Comparison of ENCODE assay signal across 9 cellular contexts in the genomic region with DNA sequence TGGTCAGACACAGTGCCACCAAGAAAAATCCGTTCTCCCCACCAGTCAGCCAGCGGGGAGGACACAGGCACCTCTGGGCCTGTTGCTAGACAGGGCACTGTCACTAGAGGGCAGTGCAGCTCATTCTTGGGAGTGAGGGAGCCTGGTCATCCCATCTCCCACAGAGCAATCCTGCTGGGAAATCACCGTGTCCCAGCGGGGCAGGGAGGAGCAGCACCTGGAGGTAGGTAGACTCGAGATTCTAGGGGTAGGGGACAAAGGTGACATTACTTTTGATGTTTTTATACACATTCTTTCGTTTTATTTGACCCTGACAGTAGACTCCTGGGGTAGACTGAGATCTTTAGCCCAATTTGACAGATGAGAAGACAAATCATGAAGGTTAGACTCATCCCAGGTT. TPM values are rescaled to one million over a fixed set of nuclear protein-coding genes. Genes with fewer than 3 reads are reported as not detected.
DNase-seq lines count a peak whose midpoint lies in the region; ATAC-seq and TF ChIP-seq lines count a peak whose summit lies in the region.
"Had no signal": no experiment of that assay in that cellular context is flagged by ENCODE, and none has a peak within 500 bp of the region (broad histone marks: within the 10 kb centered on the region; RNA-seq: fewer than 3 reads in every experiment).

No MANE protein-coding gene starts in this region.

- H3K27ac Mint-ChIP-seq in activated naive CD4-positive, alpha-beta T cell treated with anti-CD3 and anti-CD28 coated beads for 36 hours: no peak overlapping the region

- CTCF ChIA-PET in activated naive CD4-positive, alpha-beta T cell treated with anti-CD3 and anti-CD28 coated beads for 36 hours (lab: Charles Lee): interaction anchor here (0.6 to 6.9 kb wide), 36 partner anchors 8 to 410 kb away, joined by 3 to 55 read pairs (median 5); a partner anchor contains a TSS

- DNase-seq in DMS53 treated with DMSO at 0.1 percent for 48 hours (lab: John Stamatoyannopoulos, UW; ENCODE audit: unreplicated experiment) (peak; percentile 62), LoVo (ENCODE audit: low spot score) (peak; percentile 71), SJSA1 (ENCODE audit: low read depth in 1 of 2, low spot score in 2 of 2) (peak; percentile 56 to 73), head of caudate nucleus (peak; percentile 75 to 94 (median 86)), prostate gland (ENCODE audit: low spot score) (peak; percentile 63), GF-D8 (lab: John Stamatoyannopoulos, UW) (no peak)
- peak; percentile 83 for DNase-seq in activated naive CD4-positive, alpha-beta T cell treated with anti-CD3 and anti-CD28 coated beads for 36 hours

- TF ChIP-seq CTCF in prostate gland (IDR thresholded peaks at IDR 0.05): peak; percentile 64 to 90 (median 86)

- H3K9me3 ChIP-seq in SJSA1 (replicated peaks): no peaks in the 10 kb centered on the region
- H3K9me3 ChIP-seq in prostate gland: no peaks in the 10 kb centered on the region

- no peak overlapping the region for H3K27ac ChIP-seq in SJSA1
- no peak overlapping the region for H3K27ac ChIP-seq in prostate gland
- H3K27ac ChIP-seq: epithelial cell of prostate had no signal

- no peaks in the 10 kb centered on the region for H3K4me1 Mint-ChIP-seq in activated naive CD4-positive, alpha-beta T cell treated with anti-CD3 and anti-CD28 coated beads for 36 hours (ENCODE audit: low read depth)

- H3K4me1 ChIP-seq in SJSA1 (replicated peaks) (no peaks in the 10 kb centered on the region), prostate gland (replicated peaks) (no peaks in the 10 kb centered on the region)

- intact Hi-C loops in activated naive CD4-positive, alpha-beta T cell treated with anti-CD3 and anti-CD28 coated beads for 36 hours (cut with micrococcal nuclease): loop anchor here (1.0 to 5.0 kb wide), 5 partner anchors 30 to 411 kb away; no protein-coding TSS in a partner anchor
- intact Hi-C loops in head of caudate nucleus (cut with DNase I): loop anchor here (5.0 kb wide), 2 partner anchors 51 to 171 kb away; no protein-coding TSS in a partner anchor
- intact Hi-C loops in prostate gland (cut with DNase I): loop anchor here (2.0 to 5.0 kb wide), 3 partner anchors 51 to 171 kb away; no protein-coding TSS in a partner anchor

- no peaks in the 10 kb centered on the region for H3K36me3 ChIP-seq in SJSA1
- H3K36me3 ChIP-seq in prostate gland: no peaks in the 10 kb centered on the region

- H3K4me3 Mint-ChIP-seq in activated naive CD4-positive, alpha-beta T cell treated with anti-CD3 and anti-CD28 coated beads for 36 hours: no peak overlapping the region

- TF ChIP-seq POLR2A in prostate gland (IDR thresholded peaks at IDR 0.05): no peak

- 12% methylated on average over 6 of the region's 6 CpGs for WGBS in prostate gland

- no peak overlapping the region for H3K4me3 ChIP-seq in SJSA1
- H3K4me3 ChIP-seq in prostate gland: no peak overlapping the region

- no peaks in the 10 kb centered on the region for H3K27me3 Mint-ChIP-seq in activated naive CD4-positive, alpha-beta T cell treated with anti-CD3 and anti-CD28 coated beads for 36 hours (ENCODE audit: low read depth)

- ATAC-seq in GM21786 (IDR thresholded peaks at IDR 0.05; ENCODE audit: unreplicated experiment): peak; percentile 85

- no peaks in the 10 kb centered on the region for H3K36me3 Mint-ChIP-seq in activated naive CD4-positive, alpha-beta T cell treated with anti-CD3 and anti-CD28 coated beads for 36 hours (ENCODE audit: low read depth)

- peaks cover 5% of the 10 kb centered on the region; the same call in 1 of the 2 replicates for H3K27me3 ChIP-seq in SJSA1 (replicated peaks)
- H3K27me3 ChIP-seq in prostate gland (replicated peaks; ENCODE audit: insufficient read depth): no peaks in the 10 kb centered on the region

- H3K9me3 Mint-ChIP-seq in activated naive CD4-positive, alpha-beta T cell treated with anti-CD3 and anti-CD28 coated beads for 36 hours: no peaks in the 10 kb centered on the region

RNA-seq across cellular contexts. Expression of a gene that starts 6.7 kb away (rescaled TPM):
- total RNA-seq in SJSA1 (2014; rRNA removed; shearing (Covaris generic)): 0.11 TPM in 1 of 2 replicates, not detected in the other
- 1 to 10 TPM; 2.4 to 2.8 TPM for total RNA-seq in activated naive CD4-positive, alpha-beta T cell treated with anti-CD3 and anti-CD28 coated beads for 36 hours
- 1 to 10 TPM in 1 of 2 donors, under 1 TPM in 1; 0.18 to 1.6 TPM for total RNA-seq in prostate gland
